8 cellular contexts compared by ENCODE assay signal in the genomic region with DNA sequence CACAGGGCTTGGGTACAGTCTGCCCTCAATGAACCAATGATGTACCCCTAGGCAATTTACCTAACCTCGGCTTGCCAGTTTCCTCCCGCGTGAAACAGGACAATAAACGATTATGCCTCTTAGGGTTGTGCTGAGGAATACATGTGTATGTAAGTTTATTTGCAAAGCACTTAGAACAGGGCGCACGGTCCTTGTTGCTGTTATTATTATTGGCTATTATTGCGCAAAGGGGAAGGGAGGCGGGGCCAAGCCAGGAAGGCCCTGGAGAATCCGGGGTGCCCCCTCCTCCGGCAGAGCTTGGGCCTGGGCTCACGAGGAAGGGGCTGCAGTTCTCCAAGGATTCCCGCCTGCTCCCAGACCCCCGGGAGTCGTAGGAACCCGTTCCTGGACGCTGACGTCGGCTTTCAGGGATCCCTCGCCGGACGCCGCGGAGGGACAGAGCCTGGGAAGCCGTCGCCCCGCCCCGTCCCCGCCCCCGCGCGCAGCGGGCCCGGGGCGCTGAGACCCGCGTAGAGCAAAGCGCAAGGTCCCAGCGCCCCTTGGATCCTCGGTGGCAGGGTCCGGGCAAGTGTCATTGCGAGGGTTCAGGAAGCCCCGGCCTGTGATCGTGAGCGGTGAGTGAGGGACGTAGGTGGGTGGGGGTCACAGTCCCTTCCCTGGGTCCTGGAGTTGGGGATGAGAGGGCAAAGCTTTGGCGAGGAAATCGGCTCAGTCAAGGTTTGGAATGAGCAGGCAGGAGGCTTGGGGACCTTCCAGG. TPM values are rescaled to one million over a fixed set of nuclear protein-coding genes. Genes with fewer than 3 reads are reported as not detected.
DNase-seq lines count a peak whose midpoint lies in the region; ATAC-seq and TF ChIP-seq lines count a peak whose summit lies in the region.

A gene (plus strand): TSS at position 293 of the 757 bp plus-strand sequence. CDS start 1,777 bp downstream, outside the sequence.

- ATAC-seq in naive B cell (ENCODE audit: low read depth in 2 of 2) = peak in 1 of 2 donors; percentile 37
- ATAC-seq in GM18505 (IDR thresholded peaks at IDR 0.05; ENCODE audit: unreplicated experiment) = no peak
- ATAC-seq in HG02870 (IDR thresholded peaks at IDR 0.05; ENCODE audit: unreplicated experiment) = no peak

- peak within 1 kb of the TSS; percentile 82 for H3K4me3 Mint-ChIP-seq in T-helper 2 cell treated with Interferon-gamma antibody and Interleukin-4, amounts not matched to agents 5 μg/mL and 100 μg/mL, for 36 hours
- H3K4me3 Mint-ChIP-seq in naive B cell = peak within 1 kb of the TSS; percentile 63 to 93 (median 82)

- peak; percentile 63 for DNase-seq in GM23248
- no peak for DNase-seq in T-helper 2 cell treated with Interferon-gamma antibody and Interleukin-4, amounts not matched to agents 5 μg/mL and 100 μg/mL, for 36 hours (ENCODE audit: low spot score)
- DNase-seq in naive B cell = no peak
- DNase-seq in UCSD-AML1 (lab: John Stamatoyannopoulos, UW; ENCODE audit: unreplicated experiment) = no peak
- no peak for DNase-seq in NOMO-1 treated with DMSO at 0.1 percent for 48 hours (lab: John Stamatoyannopoulos, UW; ENCODE audit: unreplicated experiment)

- peaks cover 9% of the 10 kb centered on the region; the same call in 1 of the 2 replicates for H3F3A ChIP-seq in GM23248 (ENCODE audit: insufficient read depth)

- H3K4me3 ChIP-seq in GM23248 = peak within 1 kb of the TSS; percentile 94
- H3K4me3 ChIP-seq in esophagus (ENCODE audit: low read depth in 1 of 2, low read length in 2 of 2) = peak within 1 kb of the TSS; percentile 64 to 71

- no peaks in the 10 kb centered on the region for H3K36me3 ChIP-seq in GM23248 (ENCODE audit: low read depth)
- H3K36me3 ChIP-seq in esophagus (ENCODE audit: control insufficient read depth in 2 of 2, insufficient read depth in 2 of 2, low read length in 1 of 2) = peaks cover 0 to 3% of the 10 kb centered on the region in 2 donors

- H3K9ac ChIP-seq in GM23248 = peak within 1 kb of the TSS; percentile 84

- WGBS in GM23248 (ENCODE audit: low coverage in 1 of 2, low lambda C conversion rate in 2 of 2, missing lambda C conversion rate in 2 of 2), 2 experiments = 1 to 2% methylated on average over 32 to 44 of the region's 47 CpGs
- WGBS in esophagus, 2 donors = 3 to 5% methylated on average over 45 to 47 of the region's 47 CpGs

- H3K27me3 ChIP-seq in GM23248 (replicated peaks; ENCODE audit: insufficient read depth) (no peaks in the 10 kb centered on the region), esophagus (ENCODE audit: control insufficient read depth in 1 of 2, insufficient read depth in 2 of 2, low read length in 2 of 2) (no peaks in the 10 kb centered on the region)

- no peaks in the 10 kb centered on the region for H4K20me1 ChIP-seq in GM23248 (ENCODE audit: insufficient read depth)

- H3K4me2 ChIP-seq in GM23248 (ENCODE audit: unreplicated experiment) = peak within 1 kb of the TSS; percentile 98

- no peaks in the 10 kb centered on the region for H3K9me3 Mint-ChIP-seq in T-helper 2 cell treated with Interferon-gamma antibody and Interleukin-4, amounts not matched to agents 5 μg/mL and 100 μg/mL, for 36 hours
- H3K9me3 Mint-ChIP-seq in naive B cell = no peaks in the 10 kb centered on the region

- H3K4me1 ChIP-seq in GM23248 (ENCODE audit: insufficient read depth) (peaks cover 16% of the 10 kb centered on the region), esophagus (ENCODE audit: control insufficient read depth in 2 of 2, insufficient read depth in 2 of 2, low read length in 1 of 2) (peaks cover 0 to 4% of the 10 kb centered on the region in 2 donors)

- H3K9me3 ChIP-seq in GM23248 (ENCODE audit: low read depth) = no peaks in the 10 kb centered on the region
- no peaks in the 10 kb centered on the region for H3K9me3 ChIP-seq in esophagus (ENCODE audit: control insufficient read depth in 2 of 2, insufficient read depth in 1 of 2, low read depth in 1 of 2, low read length in 1 of 2)

- H3K79me2 ChIP-seq in GM23248 (ENCODE audit: insufficient read depth) = peaks cover 15% of the 10 kb centered on the region

- H3K4me1 Mint-ChIP-seq in T-helper 2 cell treated with Interferon-gamma antibody and Interleukin-4, amounts not matched to agents 5 μg/mL and 100 μg/mL, for 36 hours (ENCODE audit: low read depth) = peaks cover 10% of the 10 kb centered on the region
- H3K4me1 Mint-ChIP-seq in naive B cell = peaks cover 22 to 31% (median 27%) of the 10 kb centered on the region in 3 donors

- H3K27me3 Mint-ChIP-seq in T-helper 2 cell treated with Interferon-gamma antibody and Interleukin-4, amounts not matched to agents 5 μg/mL and 100 μg/mL, for 36 hours (ENCODE audit: low read depth) = no peaks in the 10 kb centered on the region
- H3K27me3 Mint-ChIP-seq in naive B cell = no peaks in the 10 kb centered on the region

- in situ Hi-C loops in GM23248 (cut with MboI) = no loop called here

- peak within 1 kb of the TSS; percentile 89 for H2AFZ ChIP-seq in GM23248

- TF ChIP-seq POLR2A in GM18505 (IDR thresholded peaks at IDR 0.05; ENCODE audit: borderline replicate concordance, extremely low read depth, insufficient read depth, insufficient read length) = no peak

- no peak within 1 kb of the TSS for H3K27ac ChIP-seq in GM23248
- peak within 1 kb of the TSS; percentile 63 to 76 for H3K27ac ChIP-seq in esophagus (ENCODE audit: low read depth in 2 of 2, low read length in 1 of 2)

- H3K27ac Mint-ChIP-seq in T-helper 2 cell treated with Interferon-gamma antibody and Interleukin-4, amounts not matched to agents 5 μg/mL and 100 μg/mL, for 36 hours = peak within 1 kb of the TSS; percentile 55
- H3K27ac Mint-ChIP-seq in naive B cell = peak within 1 kb of the TSS in 5 of 6 donors; percentile 59 to 94 (median 75)

- H3K36me3 Mint-ChIP-seq in T-helper 2 cell treated with Interferon-gamma antibody and Interleukin-4, amounts not matched to agents 5 μg/mL and 100 μg/mL, for 36 hours (ENCODE audit: low read depth) = peaks cover 6% of the 10 kb centered on the region
- H3K36me3 Mint-ChIP-seq in naive B cell = no peaks in the 10 kb centered on the region

- no peaks in the 10 kb centered on the region for H3K9me2 ChIP-seq in GM23248 (ENCODE audit: insufficient read depth)

RNA-seq across cellular contexts. Expression of the gene that starts here (rescaled TPM):
- total RNA-seq in GM23248 (2014; rRNA removed; shearing (Covaris generic)) = 3.9 and 5.3 TPM in 2 replicates
- polyA plus RNA-seq in GM23248 (2016; fragmentation: Nextera tagmentation; extraction: Ambion mirVana) (6.6 and 7.8 TPM in 2 replicates), esophagus (10 to 100 TPM; 13.8 to 17.3 TPM), naive B cell (ENCODE audit: low read depth in 6 of 6) (1 to 10 TPM in 5 of 6 donors, not detected in 1; 1.7 to 3.5 (median 2.2) TPM)
